ENCODE assay signal across 8 cellular contexts in the genomic region with DNA sequence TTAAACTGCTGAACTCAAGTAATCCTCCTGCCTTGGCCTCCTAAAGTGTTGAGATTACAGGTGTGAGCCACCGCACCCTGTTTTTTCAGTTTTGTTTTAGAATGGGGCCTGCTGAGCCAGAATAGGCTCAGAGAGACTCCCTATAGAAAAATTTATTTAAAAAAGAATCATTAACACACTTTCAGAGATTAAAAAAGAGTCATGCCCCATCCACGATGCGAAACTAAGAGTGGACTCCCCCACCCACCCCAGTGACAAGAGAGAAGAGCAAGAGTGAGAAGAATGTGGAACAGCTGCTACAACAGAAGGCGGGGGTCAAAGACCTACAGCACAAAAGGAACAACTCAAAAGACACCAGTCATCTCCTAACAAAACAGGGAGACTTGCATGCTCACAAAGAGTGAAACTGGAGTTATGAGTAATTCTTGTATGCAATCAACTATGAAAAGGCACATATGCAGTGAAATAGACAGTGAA. TPM values are rescaled to one million over a fixed set of nuclear protein-coding genes. Genes with fewer than 3 reads are reported as not detected.
DNase-seq lines count a peak whose midpoint lies in the region; ATAC-seq, FAIRE-seq and TF ChIP-seq lines count a peak whose summit lies in the region.

No MANE protein-coding gene starts in this region.

- TF ChIP-seq CTCF in endothelial cell (IDR thresholded peaks at IDR 0.05; ENCODE audit: unreplicated experiment) = no peak

- ATAC-seq in GM18519 (IDR thresholded peaks at IDR 0.05; ENCODE audit: low FRiP score, unreplicated experiment) (peak; percentile 96), GM19468 (IDR thresholded peaks at IDR 0.05; ENCODE audit: extremely low read depth, unreplicated experiment) (peak; percentile 92), HG03108 (IDR thresholded peaks at IDR 0.05; ENCODE audit: unreplicated experiment) (peak; percentile 95)

- no peaks in the 10 kb centered on the region for H3K4me1 Mint-ChIP-seq in endothelial cell (ENCODE audit: unreplicated experiment)

- no peaks in the 10 kb centered on the region for H3K36me3 Mint-ChIP-seq in endothelial cell (ENCODE audit: low read depth, unreplicated experiment)

- no peak overlapping the region for H3K27ac Mint-ChIP-seq in endothelial cell (ENCODE audit: unreplicated experiment)

- DNase-seq in endothelial cell (ENCODE audit: low spot score) (no peak), RCC 7860 (ENCODE audit: low spot score) (no peak), NCI-H1092 (lab: John Stamatoyannopoulos, UW) (no peak), anterior cingulate cortex (lab: John Stamatoyannopoulos, UW) (no peak), hypothalamus (lab: John Stamatoyannopoulos, UW) (no peak)

- no peaks in the 10 kb centered on the region for H3K9me3 Mint-ChIP-seq in endothelial cell (ENCODE audit: unreplicated experiment)

- no peak for FAIRE-seq in RCC 7860 (lab: Jason Lieb, UNC)

- peak overlapping the region; percentile 53 for H3K4me3 Mint-ChIP-seq in endothelial cell (ENCODE audit: unreplicated experiment)

- peaks cover 3% of the 10 kb centered on the region for H3K27me3 Mint-ChIP-seq in endothelial cell (ENCODE audit: unreplicated experiment)

RNA-seq across cellular contexts. Expression of a gene that starts 47.2 kb away (rescaled TPM):
- 29.1 TPM for total RNA-seq in endothelial cell (ENCODE audit: unreplicated experiment)
